Comparison of ENCODE assay signal across 1 cellular context in the genomic region with DNA sequence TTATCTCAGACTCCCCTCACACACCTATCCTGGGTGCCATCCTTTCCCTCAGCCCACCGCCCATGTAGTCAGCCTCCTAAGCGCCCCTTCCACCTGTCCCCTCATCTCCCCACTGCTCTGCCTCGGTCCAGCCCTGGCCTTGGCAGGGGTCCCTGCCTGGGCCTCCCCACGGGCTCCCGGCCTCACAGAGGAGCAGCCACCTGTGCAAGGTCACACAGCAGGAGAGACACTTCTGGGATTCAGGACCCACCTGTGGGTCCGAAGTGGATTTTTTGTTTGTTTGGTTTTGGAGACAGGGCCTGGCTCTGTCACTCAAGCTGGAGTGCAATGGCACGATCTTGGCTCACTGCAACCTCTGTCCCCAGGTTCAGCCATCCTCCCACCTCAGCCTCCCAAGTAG.
TF ChIP-seq lines count a peak whose summit lies in the region.

No MANE protein-coding gene starts in this region.

TF ChIP-seq in HEK293, 187 proteins besides CTCF, POLR2A, EP300 and RAD21:
- TF ChIP-seq GLIS1 (tag by site-specific recombination; IDR thresholded peaks at IDR 0.05), result peak; percentile 22; the same call in 1 of the 2 replicates
- TF ChIP-seq SCRT1 (tag by site-specific recombination; IDR thresholded peaks at IDR 0.05; ENCODE audit: borderline replicate concordance), result peak; percentile 78
- no peak for TF ChIP-seq ZNF548 (tag by site-specific recombination; IDR thresholded peaks at IDR 0.05)
- TF ChIP-seq SCRT2 (tag by site-specific recombination; IDR thresholded peaks at IDR 0.05), result peak; percentile 49; the same call in 1 of the 2 replicates
- no peak for TF ChIP-seq ZNF341 (tag by site-specific recombination; IDR thresholded peaks at IDR 0.05; ENCODE audit: low read depth)
- TF ChIP-seq ZNF596 (tag by site-specific recombination; IDR thresholded peaks at IDR 0.05), result no peak
- TF ChIP-seq ZNF560 (tag by site-specific recombination; IDR thresholded peaks at IDR 0.05; ENCODE audit: borderline replicate concordance), result no peak
- TF ChIP-seq ZNF202 (tag by site-specific recombination; IDR thresholded peaks at IDR 0.05; ENCODE audit: borderline replicate concordance), result no peak
